Comparison of ENCODE assay signal across 31 cellular contexts in genomic region chr11:6283453-6284023, GRCh38. TPM values are rescaled to one million over a fixed set of nuclear protein-coding genes. Genes with fewer than 3 reads are reported as not detected.
"Had no signal": no experiment of that assay in that cellular context is flagged by ENCODE, and none has a peak within 500 bp of the region (broad histone marks: within the 10 kb centered on the region; RNA-seq: fewer than 3 reads in every experiment).

No MANE protein-coding gene starts in this region.

- H3K4me1 Mint-ChIP-seq: stimulated activated effector memory CD8-positive, alpha-beta T cell treated with anti-CD3 and anti-CD28 coated beads, Interleukin-12 subunit alpha, Interleukin-12 subunit beta, amount 100 ng/mL, for 72 hours; stimulated activated memory B cell treated with anti-CD40 and anti-IgM and Interleukin-4, amounts not matched to agents 10 μg/mL and 1 μg/mL and 100 μg/mL, for 72 hours; stimulated activated naive B cell treated with anti-CD40 and anti-IgM and Interleukin-4, amounts not matched to agents 10 μg/mL and 1 μg/mL and 100 μg/mL, for 72 hours; stimulated activated naive CD8-positive, alpha-beta T cell treated with anti-CD3 and anti-CD28 coated beads, Interleukin-15, amount 100 ng/mL, for 72 hours had no signal

- ATAC-seq: stimulated activated effector memory CD8-positive, alpha-beta T cell treated with anti-CD3 and anti-CD28 coated beads, Interleukin-12 subunit alpha, Interleukin-12 subunit beta, amount 100 ng/mL, for 72 hours; stimulated activated memory B cell treated with anti-CD40 and anti-IgM and Interleukin-4, amounts not matched to agents 10 μg/mL and 1 μg/mL and 100 μg/mL, for 72 hours; stimulated activated naive B cell treated with anti-CD40 and anti-IgM and Interleukin-4, amounts not matched to agents 10 μg/mL and 1 μg/mL and 100 μg/mL, for 72 hours; stimulated activated naive CD8-positive, alpha-beta T cell treated with anti-CD3 and anti-CD28 coated beads, Interleukin-15, amount 100 ng/mL, for 72 hours; stimulated activated naive CD8-positive, alpha-beta T cell treated with anti-CD3 and anti-CD28 coated beads, Interleukin-15, Interleukin-2, amounts not matched to agents 100 U/mL and 50 U/mL, for 24 hours; upper lobe of right lung had no signal

- H3K9me3 ChIP-seq: stomach, suprapubic skin, testis, thoracic aorta, thyroid gland, tibial artery, tibial nerve, transverse colon, upper lobe of left lung, upper lobe of right lung, uterus, vagina had no signal

- H3K27me3 ChIP-seq: stomach, suprapubic skin, testis, thyroid gland, tibial nerve, upper lobe of left lung, upper lobe of right lung, uterus, vagina had no signal

- H3K4me1 ChIP-seq: stomach, suprapubic skin, testis, thyroid gland, tibial artery, tibial nerve, transverse colon, upper lobe of left lung, upper lobe of right lung, uterus had no signal

- DNase-seq: stimulated activated CD4-positive, alpha-beta T cell treated with anti-CD3 and anti-CD28 coated beads, Interleukin-2, amount 100 ng/mL, for 48 hours; stimulated activated CD4-positive, alpha-beta T cell treated with anti-CD3 and anti-CD28 coated beads, Interleukin-4, amount 100 ng/mL, for 1 hour; stimulated activated CD4-positive, alpha-beta T cell treated with anti-CD3 and anti-CD28 coated beads, Interleukin-4, amount 100 ng/mL, for 24 hours; stimulated activated CD4-positive, alpha-beta T cell treated with anti-CD3 and anti-CD28 coated beads, Interleukin-4, amount 100 ng/mL, for 4 hours; stimulated activated CD8-positive, alpha-beta memory T cell treated with anti-CD3 and anti-CD28 coated beads, Interleukin-4, amount 100 ng/mL, for 48 hours; stimulated activated naive B cell treated with anti-CD40 and anti-IgM and Interleukin-4, amounts not matched to agents 10 μg/mL and 1 μg/mL and 100 μg/mL, for 72 hours; stimulated activated naive CD4-positive, alpha-beta T cell; stimulated activated naive CD4-positive, alpha-beta T cell treated with Interleukin-2 at 50 U/mL for 16 hours; stimulated activated naive CD8-positive, alpha-beta T cell treated with anti-CD3 and anti-CD28 coated beads, Interleukin-15, amount 100 ng/mL, for 72 hours; stimulated activated naive CD8-positive, alpha-beta T cell treated with anti-CD3 and anti-CD28 coated beads, Interleukin-15, Interleukin-2, amounts not matched to agents 100 U/mL and 50 U/mL, for 24 hours; stomach; substantia nigra; testis; thyroid gland; tibial artery; transverse colon; upper lobe of left lung; upper lobe of right lung; uterus had no signal

- H3K36me3 ChIP-seq: stomach, suprapubic skin, thoracic aorta, thyroid gland, tibial artery, tibial nerve, transverse colon, upper lobe of left lung, upper lobe of right lung, uterus, vagina had no signal

- H3K4me3 Mint-ChIP-seq: stimulated activated effector memory CD8-positive, alpha-beta T cell treated with anti-CD3 and anti-CD28 coated beads, Interleukin-12 subunit alpha, Interleukin-12 subunit beta, amount 100 ng/mL, for 72 hours; stimulated activated memory B cell treated with anti-CD40 and anti-IgM and Interleukin-4, amounts not matched to agents 10 μg/mL and 1 μg/mL and 100 μg/mL, for 72 hours; stimulated activated naive B cell treated with anti-CD40 and anti-IgM and Interleukin-4, amounts not matched to agents 10 μg/mL and 1 μg/mL and 100 μg/mL, for 72 hours; stimulated activated naive CD8-positive, alpha-beta T cell treated with anti-CD3 and anti-CD28 coated beads, Interleukin-15, amount 100 ng/mL, for 72 hours; stimulated activated naive CD8-positive, alpha-beta T cell treated with anti-CD3 and anti-CD28 coated beads, Interleukin-15, Interleukin-2, amounts not matched to agents 100 ng/mL and 50 ng/mL, for 24 hours; type B pancreatic cell had no signal

- H3K27ac Mint-ChIP-seq: stimulated activated effector memory CD8-positive, alpha-beta T cell treated with anti-CD3 and anti-CD28 coated beads, Interleukin-12 subunit alpha, Interleukin-12 subunit beta, amount 100 ng/mL, for 72 hours; stimulated activated memory B cell treated with anti-CD40 and anti-IgM and Interleukin-4, amounts not matched to agents 10 μg/mL and 1 μg/mL and 100 μg/mL, for 72 hours; stimulated activated naive B cell treated with anti-CD40 and anti-IgM and Interleukin-4, amounts not matched to agents 10 μg/mL and 1 μg/mL and 100 μg/mL, for 72 hours; stimulated activated naive CD8-positive, alpha-beta T cell treated with anti-CD3 and anti-CD28 coated beads, Interleukin-15, amount 100 ng/mL, for 72 hours; stimulated activated naive CD8-positive, alpha-beta T cell treated with anti-CD3 and anti-CD28 coated beads, Interleukin-15, Interleukin-2, amounts not matched to agents 100 ng/mL and 50 ng/mL, for 24 hours; type B pancreatic cell had no signal

- H3K4me3 ChIP-seq: stomach, suprapubic skin, testis, thoracic aorta, thyroid gland, tibial artery, tibial nerve, transverse colon, upper lobe of left lung, upper lobe of right lung, uterus, vagina had no signal

- H3K36me3 Mint-ChIP-seq: stimulated activated effector memory CD8-positive, alpha-beta T cell treated with anti-CD3 and anti-CD28 coated beads, Interleukin-12 subunit alpha, Interleukin-12 subunit beta, amount 100 ng/mL, for 72 hours; stimulated activated memory B cell treated with anti-CD40 and anti-IgM and Interleukin-4, amounts not matched to agents 10 μg/mL and 1 μg/mL and 100 μg/mL, for 72 hours; stimulated activated naive B cell treated with anti-CD40 and anti-IgM and Interleukin-4, amounts not matched to agents 10 μg/mL and 1 μg/mL and 100 μg/mL, for 72 hours; type B pancreatic cell had no signal

- H3K9me3 Mint-ChIP-seq: stimulated activated effector memory CD8-positive, alpha-beta T cell treated with anti-CD3 and anti-CD28 coated beads, Interleukin-12 subunit alpha, Interleukin-12 subunit beta, amount 100 ng/mL, for 72 hours; stimulated activated memory B cell treated with anti-CD40 and anti-IgM and Interleukin-4, amounts not matched to agents 10 μg/mL and 1 μg/mL and 100 μg/mL, for 72 hours; stimulated activated naive B cell treated with anti-CD40 and anti-IgM and Interleukin-4, amounts not matched to agents 10 μg/mL and 1 μg/mL and 100 μg/mL, for 72 hours; stimulated activated naive CD8-positive, alpha-beta T cell treated with anti-CD3 and anti-CD28 coated beads, Interleukin-15, amount 100 ng/mL, for 72 hours; stimulated activated naive CD8-positive, alpha-beta T cell treated with anti-CD3 and anti-CD28 coated beads, Interleukin-15, Interleukin-2, amounts not matched to agents 100 ng/mL and 50 ng/mL, for 24 hours; type B pancreatic cell had no signal

- FAIRE-seq: urothelium cell line had no signal

- H3K27ac ChIP-seq: stomach, suprapubic skin, testis, thoracic aorta, thyroid gland, tibial artery, tibial nerve, transverse colon, upper lobe of left lung, upper lobe of right lung, uterus, vagina had no signal

RNA-seq across cellular contexts. Expression of gene CCKBR, which starts 23.9 kb away (rescaled TPM):
- total RNA-seq: subcutaneous adipose tissue, thoracic aorta, tibial nerve, upper lobe of left lung, upper lobe of right lung, ureter, urinary bladder, uterus, vagina had no signal

RNA-seq across cellular contexts. Expression of gene CNGA4, which starts 44.6 kb away (rescaled TPM):
- total RNA-seq: stomach, subcutaneous adipose tissue, suprapubic skin, thoracic aorta, upper lobe of right lung, urinary bladder, vagina had no signal
